ENCODE assay signal across 16 cellular contexts in the genomic region with DNA sequence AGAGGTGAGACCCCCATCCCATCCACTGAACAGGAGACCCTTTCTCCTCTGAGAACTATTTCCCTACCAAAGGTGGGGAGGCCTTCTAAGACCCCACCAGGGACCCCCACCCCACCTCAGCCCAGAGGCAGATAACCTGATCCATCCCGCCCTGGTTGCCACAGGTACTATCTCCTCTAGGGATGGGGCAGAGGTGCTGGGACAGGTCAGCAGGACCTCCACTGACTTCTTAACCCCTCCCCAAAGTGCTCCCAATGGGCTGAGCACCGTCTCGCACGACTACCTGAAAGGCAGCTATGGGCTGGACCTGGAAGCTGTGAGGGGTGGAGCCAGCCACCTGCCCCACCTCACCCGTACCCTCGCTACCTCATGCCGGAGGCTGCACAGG. TPM values are rescaled to one million over a fixed set of nuclear protein-coding genes. Genes with fewer than 3 reads are reported as not detected.
"Had no signal": no experiment of that assay in that cellular context is flagged by ENCODE, and none has a peak within 500 bp of the region (broad histone marks: within the 10 kb centered on the region; RNA-seq: fewer than 3 reads in every experiment).

No MANE protein-coding gene starts in this region.

- H3K27ac ChIP-seq: parathyroid adenoma had no signal

- H3K27ac Mint-ChIP-seq: activated naive CD4-positive, alpha-beta T cell treated with anti-CD3 and anti-CD28 coated beads for 36 hours; dendritic cell treated with granulocyte-macrophage colony-stimulating factor and Interleukin-4, amounts not matched to agents 40 ng/mL and 50 ng/mL, for 4 days; memory B cell had no signal

- H3K27me3 Mint-ChIP-seq: dendritic cell treated with granulocyte-macrophage colony-stimulating factor and Interleukin-4, amounts not matched to agents 40 ng/mL and 50 ng/mL, for 4 days; memory B cell had no signal

- H3K4me3 Mint-ChIP-seq: activated naive CD4-positive, alpha-beta T cell treated with anti-CD3 and anti-CD28 coated beads for 36 hours; dendritic cell treated with granulocyte-macrophage colony-stimulating factor and Interleukin-4, amounts not matched to agents 40 ng/mL and 50 ng/mL, for 4 days; memory B cell had no signal

- H3K4me3 ChIP-seq: tibial nerve had no signal

- H3K9me3 ChIP-seq: tibial nerve had no signal

- H3K9me3 Mint-ChIP-seq: activated naive CD4-positive, alpha-beta T cell treated with anti-CD3 and anti-CD28 coated beads for 36 hours; dendritic cell treated with granulocyte-macrophage colony-stimulating factor and Interleukin-4, amounts not matched to agents 40 ng/mL and 50 ng/mL, for 4 days; memory B cell had no signal

- H3K27me3 ChIP-seq: tibial nerve had no signal

- ATAC-seq: activated CD4-positive, CD25-positive, alpha-beta regulatory T cell treated with anti-CD3 and anti-CD28 coated beads, Interleukin-2, amount 50 U/mL, for 24 hours; esophagus mucosa had no signal

- H3K4me1 ChIP-seq: parathyroid adenoma had no signal

- DNase-seq: activated CD4-positive, alpha-beta T cell treated with anti-CD3 and anti-CD28 coated beads, Interleukin-2, amount 50 U/mL, for 48 hours; activated CD8-positive, alpha-beta memory T cell treated with anti-CD3 and anti-CD28 coated beads, Interleukin-2, amount 50 U/mL, for 48 hours; activated naive CD4-positive, alpha-beta T cell treated with anti-CD3 and anti-CD28 coated beads for 36 hours; central memory CD4-positive, alpha-beta T cell; retina; SIG-M5; stimulated activated CD4-positive, alpha-beta T cell treated with anti-CD3 and anti-CD28 coated beads, Interleukin-15, amount 100 ng/mL, for 24 hours; stimulated activated CD4-positive, alpha-beta T cell treated with anti-CD3 and anti-CD28 coated beads, Interleukin-4, amount 100 ng/mL, for 4 hours had no signal

RNA-seq across cellular contexts. Expression of a gene that starts 12.2 kb away (rescaled TPM):
- total RNA-seq: activated naive CD4-positive, alpha-beta T cell treated with anti-CD3 and anti-CD28 coated beads for 36 hours; T-helper 2 cell treated with Interferon-gamma antibody and Interleukin-4, amounts not matched to agents 100 ng/mL and 5 ng/mL, for 36 hours had no signal
- polyA plus RNA-seq: neural cell had no signal

RNA-seq across cellular contexts. Expression of a gene that starts 15.1 kb away (rescaled TPM):
- total RNA-seq: activated naive CD4-positive, alpha-beta T cell treated with anti-CD3 and anti-CD28 coated beads for 36 hours; esophagus mucosa; T-helper 2 cell treated with Interferon-gamma antibody and Interleukin-4, amounts not matched to agents 100 ng/mL and 5 ng/mL, for 36 hours; tibial nerve had no signal
- polyA plus RNA-seq: neural cell had no signal

RNA-seq across cellular contexts. Expression of a gene that starts 36.9 kb away (rescaled TPM):
- total RNA-seq: activated naive CD4-positive, alpha-beta T cell treated with anti-CD3 and anti-CD28 coated beads for 36 hours; T-helper 2 cell treated with Interferon-gamma antibody and Interleukin-4, amounts not matched to agents 100 ng/mL and 5 ng/mL, for 36 hours had no signal
- polyA plus RNA-seq: neural cell had no signal
